Comparison of ENCODE assay signal across 8 cellular contexts in genomic region chr14:58395565-58395814, GRCh38. TPM values are rescaled to one million over a fixed set of nuclear protein-coding genes. Genes with fewer than 3 reads are reported as not detected.
DNase-seq lines count a peak whose midpoint lies in the region; ATAC-seq and TF ChIP-seq lines count a peak whose summit lies in the region.

No MANE protein-coding gene starts in this region.

- peak overlapping the region; percentile 27; the same call in 1 of the 2 replicates for H3K4me3 ChIP-seq in GM08714 (ENCODE audit: low read length)
- peak overlapping the region; percentile 60 for H3K4me3 ChIP-seq in fibroblast of the aortic adventitia (ENCODE audit: low read depth, low read length)
- H3K4me3 ChIP-seq in rectal smooth muscle tissue (ENCODE audit: low read length) = peak overlapping the region; percentile 78

- H3K4me1 ChIP-seq in rectal smooth muscle tissue (ENCODE audit: control insufficient read depth, insufficient read depth, low read length) = no peaks in the 10 kb centered on the region

- DNase-seq in fibroblast of the aortic adventitia (ENCODE audit: low read depth) (no peak), Ammon's horn (ENCODE audit: low spot score) (no peak), NCI-H748 (lab: John Stamatoyannopoulos, UW; ENCODE audit: unreplicated experiment) (no peak)
- no peak for DNase-seq in stimulated activated CD4-positive, alpha-beta T cell treated with anti-CD3 and anti-CD28 coated beads, Interleukin-15, amount 100 ng/mL, for 24 hours

- no peak overlapping the region for H3K9ac ChIP-seq in rectal smooth muscle tissue (ENCODE audit: low read length)

- H3K27ac ChIP-seq in rectal smooth muscle tissue (ENCODE audit: low read depth, low read length) = peak overlapping the region; percentile 72

- peak; percentile 52; the same call in 2 of the 3 replicates for ATAC-seq in SK-N-SH treated with all-trans-retinoic acid at 6 μM for 48 hours
- no peak for ATAC-seq in GM21367 (IDR thresholded peaks at IDR 0.05; ENCODE audit: unreplicated experiment)

- no peaks in the 10 kb centered on the region for H3K27me3 ChIP-seq in rectal smooth muscle tissue (ENCODE audit: control insufficient read depth, insufficient read depth, low read length)

- no peaks in the 10 kb centered on the region for H3K36me3 ChIP-seq in rectal smooth muscle tissue (ENCODE audit: control insufficient read depth, insufficient read depth, low read length)

- no peak for TF ChIP-seq CTCF in fibroblast of the aortic adventitia (IDR thresholded peaks at IDR 0.05; ENCODE audit: insufficient read depth, low read length)

TF ChIP-seq in SK-N-SH treated with all-trans-retinoic acid at 6 μM for 48 hours, 23 proteins besides CTCF, POLR2A, EP300 and RAD21:
- TF ChIP-seq CSDC2 (CRISPR knock-in tag; IDR thresholded peaks at IDR 0.05) (no peak), TOX (CRISPR knock-in tag; IDR thresholded peaks at IDR 0.05; ENCODE audit: borderline replicate concordance) (no peak), ISL1 (CRISPR knock-in tag; IDR thresholded peaks at IDR 0.05) (no peak), PPARA (CRISPR knock-in tag; IDR thresholded peaks at IDR 0.05; ENCODE audit: borderline replicate concordance) (no peak), CSRNP3 (CRISPR knock-in tag; IDR thresholded peaks at IDR 0.05) (no peak), ZNF565 (CRISPR knock-in tag; conservative IDR thresholded peaks at IDR 0.05; ENCODE audit: low read depth) (no peak), ZC3H10 (CRISPR knock-in tag; IDR thresholded peaks at IDR 0.05) (no peak)
TF ChIP-seq in SK-N-SH treated with all-trans-retinoic acid at 6 μM for 48 hours: peak in this region for 0.

RNA-seq across cellular contexts. Expression of gene TOMM20L, which starts 0.2 kb away (rescaled TPM):
- not detected in 2 replicates for total RNA-seq in fibroblast of the aortic adventitia (ENCODE audit: low replicate concordance)

RNA-seq across cellular contexts. Expression of gene TIMM9, which starts 31.8 kb away (rescaled TPM):
- total RNA-seq in fibroblast of the aortic adventitia (ENCODE audit: low replicate concordance) = 20.2 and 44.4 TPM in 2 replicates

RNA-seq across cellular contexts. Expression of gene KIAA0586, which starts 32.0 kb away (rescaled TPM):
- 22.5 and 45.2 TPM in 2 replicates for total RNA-seq in fibroblast of the aortic adventitia (ENCODE audit: low replicate concordance)

Comparison
In these comparisons a context has a peak if more than half of its experiments do, and no peak if none do; other contexts are left out.
1. H3K4me3 ChIP-seq: peak in every context shown above with its lines; median percentile 78 in rectal smooth muscle tissue; 60 in fibroblast of the aortic adventitia; 27 in GM08714.